In the genomic region with DNA sequence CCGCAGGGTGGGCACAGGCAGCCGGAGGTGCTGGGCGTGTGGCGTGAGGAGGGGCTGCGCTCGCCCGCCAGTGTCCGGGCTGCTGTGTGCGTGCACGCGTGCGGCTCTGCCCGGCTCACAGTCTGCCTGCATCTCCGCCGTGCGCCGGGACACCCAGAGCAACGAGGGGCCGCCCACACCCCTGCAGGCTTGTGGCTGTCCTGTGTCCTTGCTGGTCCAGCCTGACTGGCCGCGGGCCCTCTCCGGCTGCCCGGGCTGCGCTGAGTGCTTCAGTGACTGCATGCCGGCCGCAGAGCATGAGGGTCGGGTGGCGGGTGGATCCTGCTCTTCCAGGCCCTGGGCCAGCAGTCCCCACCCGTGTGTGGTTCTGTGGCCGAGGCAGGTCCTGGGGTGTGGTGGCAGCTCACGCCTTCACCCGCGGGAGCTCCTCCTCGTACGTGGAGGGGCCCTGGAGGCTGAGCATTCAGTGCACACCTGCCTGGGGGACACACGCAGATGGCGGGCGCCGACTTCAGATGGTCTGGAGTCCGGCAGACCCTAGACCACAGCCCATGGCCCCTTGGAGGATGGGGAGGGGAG, we compare ENCODE assay signal across 39 cellular contexts. TPM values are rescaled to one million over a fixed set of nuclear protein-coding genes. Genes with fewer than 3 reads are reported as not detected.
"Had no signal": no experiment of that assay in that cellular context is flagged by ENCODE, and none has a peak within 500 bp of the region (broad histone marks: within the 10 kb centered on the region; RNA-seq: fewer than 3 reads in every experiment).

No MANE protein-coding gene starts in this region.

- H3K36me3 ChIP-seq: MG63 had no signal

- H3K4me3 ChIP-seq: MG63 had no signal

- DNase-seq: Karpas-422, Kasumi-1, MG63, MM.1S, MV-4-11, NCI-H1048, NCI-H1092, NCI-H1092 treated with DMSO at 0.1 percent for 48 hours, NCI-H1105, NCI-H1105 treated with DMSO at 0.1 percent for 48 hours, NCI-H1417, NCI-H1417 treated with DMSO at 0.1 percent for 48 hours, NCI-H1436, NCI-H1436 treated with DMSO at 0.1 percent for 48 hours, NCI-H146, NCI-H1694, NCI-H1694 treated with DMSO at 0.1 percent for 48 hours, NCI-H187, NCI-H187 treated with DMSO at 0.1 percent for 48 hours, NCI-H2029, NCI-H2029 treated with DMSO at 0.1 percent for 48 hours, NCI-H2081, NCI-H2081 treated with DMSO at 0.1 percent for 48 hours, NCI-H2107, NCI-H2171, NCI-H2171 treated with DMSO at 0.1 percent for 48 hours, NCI-H2227 treated with DMSO at 0.1 percent for 48 hours, NCI-H226, NCI-H345, NCI-H446, NCI-H446 treated with DMSO at 0.1 percent for 48 hours, NCI-H510A, NCI-H510A treated with DMSO at 0.1 percent for 48 hours, NCI-H524, NCI-H524 treated with DMSO at 0.1 percent for 48 hours had no signal

- H3K27me3 ChIP-seq: MG63 had no signal

- H3K9me3 ChIP-seq: MG63 had no signal

RNA-seq across cellular contexts. Expression of gene TPSG1, which starts 12.4 kb away (rescaled TPM):
- total RNA-seq: LHCN-M2, M059J, MCF 10A, NCI-H460 had no signal

RNA-seq across cellular contexts. Expression of gene TPSB2, which starts 17.3 kb away (rescaled TPM):
- total RNA-seq: LHCN-M2, M059J, MCF 10A, NCI-H460 had no signal

RNA-seq across cellular contexts. Expression of gene TPSAB1, which starts 27.8 kb away (rescaled TPM):
- total RNA-seq: LHCN-M2, M059J, MCF 10A, NCI-H460 had no signal

RNA-seq across cellular contexts. Expression of gene TPSD1, which starts 43.2 kb away (rescaled TPM):
- total RNA-seq: LHCN-M2, M059J, MCF 10A, NCI-H460 had no signal

RNA-seq across cellular contexts. Expression of gene CACNA1H, which starts 59.8 kb away (rescaled TPM):
- total RNA-seq: LHCN-M2, MCF 10A had no signal
